Comparison of ENCODE assay signal across 23 cellular contexts in genomic region chr5:166649656-166650055, GRCh38.
"Had no signal": no experiment of that assay in that cellular context is flagged by ENCODE, and none has a peak within 500 bp of the region (broad histone marks: within the 10 kb centered on the region; RNA-seq: fewer than 3 reads in every experiment).

No MANE protein-coding gene starts in this region.

- H3K4me2 ChIP-seq: hepatocyte had no signal

- H3K36me3 ChIP-seq: colonic mucosa, esophagus muscularis mucosa, gastroesophageal sphincter, heart left ventricle, left lung, lower lobe of right lung had no signal

- H3K4me3 ChIP-seq: colonic mucosa, dorsolateral prefrontal cortex, esophagus muscularis mucosa, gastroesophageal sphincter, heart left ventricle, hepatocyte, left lung, lower lobe of right lung, mucosa of descending colon had no signal

- H3K27ac ChIP-seq: colonic mucosa, dorsolateral prefrontal cortex, esophagus muscularis mucosa, foreskin keratinocyte, gastroesophageal sphincter, heart left ventricle, hepatocyte, left lung, lower lobe of right lung had no signal

- H3K4me1 ChIP-seq: colonic mucosa, esophagus muscularis mucosa, foreskin keratinocyte, gastroesophageal sphincter, heart left ventricle, left lung, lower lobe of right lung had no signal

- H3K9me3 ChIP-seq: colonic mucosa, gastroesophageal sphincter, lower lobe of right lung had no signal

- ATAC-seq: foreskin keratinocyte; gastroesophageal sphincter; heart left ventricle; left cardiac atrium; left lung; left ventricle myocardium superior; lower lobe of right lung; mucosa of descending colon; naive thymus-derived CD8-positive, alpha-beta T cell had no signal

- H3K27me3 ChIP-seq: colonic mucosa, esophagus muscularis mucosa, foreskin keratinocyte, gastroesophageal sphincter, heart left ventricle, hepatocyte, left lung had no signal

- DNase-seq: colonic mucosa; dermis blood vessel endothelial cell; dorsolateral prefrontal cortex; effector CD4-positive, alpha-beta T cell; effector memory CD4-positive, alpha-beta T cell; foreskin keratinocyte; heart left ventricle; hypothalamus; immature natural killer cell; islet precursor cell; kidney; kidney glomerular epithelial cell; left cardiac atrium; left lung; left ventricle myocardium superior; lower lobe of right lung; mesendoderm; mucosa of descending colon; naive B cell; naive thymus-derived CD8-positive, alpha-beta T cell had no signal

- H2AFZ ChIP-seq: hepatocyte had no signal

- H3K79me2 ChIP-seq: hepatocyte had no signal
